ENCODE assay signal across 8 cellular contexts in genomic region chr19:55256562-55257460, GRCh38. TPM values are rescaled to one million over a fixed set of nuclear protein-coding genes. Genes with fewer than 3 reads are reported as not detected.
A peak's percentile ranks its signal among the peaks of the same experiment; 100 is the strongest.
DNase-seq lines count a peak whose midpoint lies in the region; ATAC-seq and TF ChIP-seq lines count a peak whose summit lies in the region.

No MANE protein-coding gene starts in this region.

- TF ChIP-seq CTCF in RWPE2 (IDR thresholded peaks at IDR 0.05; ENCODE audit: poor library complexity, severe bottlenecking), result no peak
- no peak for TF ChIP-seq CTCF in psoas muscle (IDR thresholded peaks at IDR 0.05)

- H3K27ac ChIP-seq in RWPE2 (ENCODE audit: poor library complexity, severe bottlenecking) (no peak overlapping the region), esophagus (ENCODE audit: low read depth in 2 of 2, low read length in 1 of 2) (peak overlapping the region in 1 of 2 donors; percentile 97), psoas muscle (no peak overlapping the region)

- H3K9me3 ChIP-seq in RWPE2 (ENCODE audit: severe bottlenecking), result no peaks in the 10 kb centered on the region
- H3K9me3 ChIP-seq in esophagus (ENCODE audit: control insufficient read depth in 2 of 2, insufficient read depth in 1 of 2, low read depth in 1 of 2, low read length in 1 of 2), result no peaks in the 10 kb centered on the region
- no peaks in the 10 kb centered on the region for H3K9me3 ChIP-seq in psoas muscle

- H3K27me3 ChIP-seq in RWPE2 (ENCODE audit: insufficient read depth, poor library complexity, severe bottlenecking) (no peaks in the 10 kb centered on the region), esophagus (ENCODE audit: control insufficient read depth in 1 of 2, insufficient read depth in 2 of 2, low read length in 2 of 2) (no peaks in the 10 kb centered on the region), psoas muscle (ENCODE audit: insufficient read depth in 3 of 3, low read length in 2 of 3) (no peaks in the 10 kb centered on the region)

- ATAC-seq in RWPE2 (ENCODE audit: low read depth), result no peak
- ATAC-seq in psoas muscle, result no peak
- no peak for ATAC-seq in HG03354 (IDR thresholded peaks at IDR 0.05; ENCODE audit: poor library complexity, severe bottlenecking, unreplicated experiment)

- H3K4me1 ChIP-seq in RWPE2 (ENCODE audit: insufficient read depth, poor library complexity, severe bottlenecking), result peaks cover 19% of the 10 kb centered on the region
- peaks cover 20 to 21% of the 10 kb centered on the region in 2 donors for H3K4me1 ChIP-seq in esophagus (ENCODE audit: control insufficient read depth in 2 of 2, insufficient read depth in 2 of 2, low read length in 1 of 2)
- H3K4me1 ChIP-seq in psoas muscle, result peaks cover 62% of the 10 kb centered on the region

- H3K36me3 ChIP-seq in RWPE2 (ENCODE audit: low read depth) (peaks cover 15% of the 10 kb centered on the region), esophagus (ENCODE audit: control insufficient read depth in 2 of 2, insufficient read depth in 2 of 2, low read length in 1 of 2) (peaks cover 0 to 5% of the 10 kb centered on the region in 2 donors), psoas muscle (ENCODE audit: insufficient read depth in 1 of 2, low read depth in 1 of 2) (no peaks in the 10 kb centered on the region)

- intact Hi-C loops in psoas muscle (cut with DNase I), result no loop called here

- H3K4me3 ChIP-seq in GM08714 (ENCODE audit: low read length) (peak overlapping the region; percentile 92), RWPE2 (ENCODE audit: severe bottlenecking) (peak overlapping the region; percentile 66), esophagus (ENCODE audit: low read depth in 1 of 2, low read length in 2 of 2) (peak overlapping the region; percentile 90 to 97), psoas muscle (peak overlapping the region; percentile 92)

- DNase-seq in RWPE2 (ENCODE audit: low spot score), result no peak
- peak in 1 of 2 donors; percentile 19 for DNase-seq in psoas muscle
- no peak for DNase-seq in AG08395 (ENCODE audit: low spot score)
- no peak for DNase-seq in stimulated activated CD4-positive, alpha-beta T cell treated with anti-CD3 and anti-CD28 coated beads, Interleukin-1b, Interleukin-23, amount 100 ng/mL, for 48 hours
- no peak for DNase-seq in NCI-H2081 treated with DMSO at 0.1 percent for 48 hours (lab: John Stamatoyannopoulos, UW)

- WGBS in esophagus, 2 donors, result 33 to 35% methylated on average over 22 of the region's 22 CpGs
- WGBS in psoas muscle, 3 donors, result 36 to 58% (median 44%) methylated on average over 22 of the region's 22 CpGs

RNA-seq across cellular contexts. Expression of gene PPP6R1, which starts 2.0 kb away (rescaled TPM):
- 10 to 100 TPM; 29.8 to 30.6 TPM for polyA plus RNA-seq in esophagus
- total RNA-seq in psoas muscle, result 10 to 100 TPM; 38.1 to 51.8 (median 43.9) TPM
- polyA plus RNA-seq in psoas muscle, result 10 to 100 TPM; 27.9 to 72.3 (median 50.0) TPM

RNA-seq across cellular contexts. Expression of gene HSPBP1, which starts 23.1 kb away (rescaled TPM):
- polyA plus RNA-seq in esophagus (10 to 100 TPM; 30.9 to 44.9 TPM), psoas muscle (10 to 100 TPM; 41.8 to 98.2 (median 65.6) TPM)
- total RNA-seq in psoas muscle, result 10 to 100 TPM; 23.0 to 34.0 (median 28.6) TPM

RNA-seq across cellular contexts. Expression of gene BRSK1, which starts 27.0 kb away (rescaled TPM):
- 1 to 10 TPM in 1 of 2 donors, under 1 TPM in 1; 0.96 to 1.0 TPM for polyA plus RNA-seq in esophagus
- 1 to 10 TPM in 2 of 4 donors, under 1 TPM in 2; 0.77 to 1.1 (median 0.92) TPM for total RNA-seq in psoas muscle
- polyA plus RNA-seq in psoas muscle, result under 1 TPM; 0.14 to 0.64 (median 0.53) TPM

RNA-seq across cellular contexts. Expression of gene TMEM86B, which starts 28.2 kb away (rescaled TPM):
- polyA plus RNA-seq in esophagus (1 to 10 TPM; 2.3 to 6.0 TPM), psoas muscle (1 to 10 TPM in 2 of 3 donors, under 1 TPM in 1; 0.68 to 2.1 (median 1.2) TPM)
- total RNA-seq in psoas muscle, result 1 to 10 TPM; 2.0 to 2.4 (median 2.3) TPM

RNA-seq across cellular contexts. Expression of gene PTPRH, which starts 47.5 kb away (rescaled TPM):
- polyA plus RNA-seq in esophagus (under 1 TPM; 0.10 to 0.19 TPM), psoas muscle (under 1 TPM; 0.04 to 0.12 (median 0.05) TPM)
- under 1 TPM in 3 of 4 donors, not detected in 1; 0.15 to 0.18 (median 0.17) TPM for total RNA-seq in psoas muscle
